20 cellular contexts compared by ENCODE assay signal in genomic region chr2:64711260-64711659, GRCh38. TPM values are rescaled to one million over a fixed set of nuclear protein-coding genes. Genes with fewer than 3 reads are reported as not detected.
DNase-seq lines count a peak whose midpoint lies in the region; ATAC-seq, FAIRE-seq and TF ChIP-seq lines count a peak whose summit lies in the region.
"Had no signal": no experiment of that assay in that cellular context is flagged by ENCODE, and none has a peak within 500 bp of the region (broad histone marks: within the 10 kb centered on the region; RNA-seq: fewer than 3 reads in every experiment).

No MANE protein-coding gene starts in this region.

- TF ChIP-seq CTCF in CD14-positive monocyte (IDR thresholded peaks at IDR 0.05), result no peak
- TF ChIP-seq CTCF in adrenal gland (IDR thresholded peaks at IDR 0.05), result no peak

- H3K4me1 Mint-ChIP-seq in activated T-cell treated with anti-CD3 and anti-CD28 coated beads, Interleukin-2, amount 50 U/mL, for 4 hours (ENCODE audit: low read depth), result peaks cover 9% of the 10 kb centered on the region
- peaks cover 15% of the 10 kb centered on the region for H3K4me1 Mint-ChIP-seq in activated naive CD8-positive, alpha-beta T cell treated with anti-CD3 and anti-CD28 coated beads, Interleukin-2, amount 50 U/mL, for 24 hours
- peaks cover 11% of the 10 kb centered on the region for H3K4me1 Mint-ChIP-seq in CD14-positive monocyte

- ATAC-seq in activated T-cell treated with anti-CD3 and anti-CD28 coated beads, Interleukin-2, amount 50 U/mL, for 4 hours, result no peak
- ATAC-seq in activated naive CD8-positive, alpha-beta T cell treated with anti-CD3 and anti-CD28 coated beads, Interleukin-2, amount 50 U/mL, for 24 hours, result peak; percentile 36
- ATAC-seq: HCT116, natural killer cell had no signal

- no peak overlapping the region for H3K4me3 ChIP-seq in small intestine (ENCODE audit: low read depth in 1 of 2, low read length in 2 of 2)
- H3K4me3 ChIP-seq in adrenal gland, result no peak overlapping the region
- H3K4me3 ChIP-seq: coronary artery, stomach had no signal

- H3K27me3 Mint-ChIP-seq in activated T-cell treated with anti-CD3 and anti-CD28 coated beads, Interleukin-2, amount 50 U/mL, for 4 hours (ENCODE audit: low read depth), result no peaks in the 10 kb centered on the region
- H3K27me3 Mint-ChIP-seq in activated naive CD8-positive, alpha-beta T cell treated with anti-CD3 and anti-CD28 coated beads, Interleukin-2, amount 50 U/mL, for 24 hours, result no peaks in the 10 kb centered on the region
- H3K27me3 Mint-ChIP-seq in CD14-positive monocyte (ENCODE audit: low read depth in 3 of 3), result peaks cover 0 to 4% (median 0%) of the 10 kb centered on the region in 3 donors
- H3K27me3 Mint-ChIP-seq: progenitor cell of endocrine pancreas had no signal

- FAIRE-seq in small intestine (lab: Jason Lieb, UNC), result no peak
- FAIRE-seq: GM18507, urothelium cell line had no signal

- no peaks in the 10 kb centered on the region for H3K27me3 ChIP-seq in small intestine (ENCODE audit: control insufficient read depth in 2 of 2, insufficient read depth in 2 of 2, low read length in 2 of 2)
- H3K27me3 ChIP-seq in adrenal gland, result no peaks in the 10 kb centered on the region
- H3K27me3 ChIP-seq: stomach had no signal

- no peak for TF ChIP-seq POLR2A in adrenal gland (IDR thresholded peaks at IDR 0.05)

- no peaks in the 10 kb centered on the region for H3K9me3 ChIP-seq in small intestine (ENCODE audit: control insufficient read depth, low read depth)
- no peaks in the 10 kb centered on the region for H3K9me3 ChIP-seq in adrenal gland (replicated peaks in 1 of 3)
- H3K9me3 ChIP-seq: stomach had no signal

- no peaks in the 10 kb centered on the region for H3K9me3 Mint-ChIP-seq in activated T-cell treated with anti-CD3 and anti-CD28 coated beads, Interleukin-2, amount 50 U/mL, for 4 hours
- H3K9me3 Mint-ChIP-seq in activated naive CD8-positive, alpha-beta T cell treated with anti-CD3 and anti-CD28 coated beads, Interleukin-2, amount 50 U/mL, for 24 hours, result peaks cover 9% of the 10 kb centered on the region
- H3K9me3 Mint-ChIP-seq in CD14-positive monocyte, result peaks cover 0 to 5% (median 0%) of the 10 kb centered on the region in 7 donors
- H3K9me3 Mint-ChIP-seq: natural killer cell had no signal

- H3K27ac ChIP-seq in small intestine (ENCODE audit: low read depth in 1 of 2, low read length in 1 of 2) (peak overlapping the region in 1 of 2 donors; percentile 44), adrenal gland (no peak overlapping the region)
- H3K27ac ChIP-seq: coronary artery, stomach had no signal

- DNase-seq in activated T-cell treated with anti-CD3 and anti-CD28 coated beads, Interleukin-2, amount 50 U/mL, for 4 hours, result no peak
- no peak for DNase-seq in activated T-cell treated with anti-CD3 and anti-CD28 coated beads, Interleukin-2, amount 50 U/mL, for 1 hour
- peak; percentile 80 for DNase-seq in HT1080 (ENCODE audit: low read depth)
- no peak for DNase-seq in activated naive CD8-positive, alpha-beta T cell treated with anti-CD3 and anti-CD28 coated beads, Interleukin-2, amount 50 U/mL, for 24 hours
- peak; percentile 6 for DNase-seq in small intestine
- no peak for DNase-seq in CD14-positive monocyte (ENCODE audit: low spot score)
- no peak for DNase-seq in adrenal gland
- DNase-seq in AG08395 (ENCODE audit: low spot score), result no peak
- DNase-seq: activated CD4-positive, alpha-beta T cell treated with anti-CD3 and anti-CD28 coated beads for 4 hours; mammary epithelial cell; natural killer cell; NCI-H226; NK-92 treated with Interleukin-12 subunit alpha and Interleukin-12 subunit beta, amount 100 ng/mL, for 24 hours; RPMI8226; stomach had no signal

- H3K36me3 ChIP-seq in small intestine (ENCODE audit: control insufficient read depth in 2 of 2, insufficient read depth in 2 of 2, low read length in 2 of 2) (peaks cover 0 to 2% of the 10 kb centered on the region in 2 donors), adrenal gland (replicated peaks in 1 of 2) (no peaks in the 10 kb centered on the region)
- H3K36me3 ChIP-seq: stomach had no signal

- H3K27ac Mint-ChIP-seq in activated naive CD8-positive, alpha-beta T cell treated with anti-CD3 and anti-CD28 coated beads, Interleukin-2, amount 50 U/mL, for 24 hours, result no peak overlapping the region
- peak overlapping the region in 1 of 7 donors; percentile 58 for H3K27ac Mint-ChIP-seq in CD14-positive monocyte
- H3K27ac Mint-ChIP-seq: natural killer cell, progenitor cell of endocrine pancreas had no signal

- WGBS in small intestine, 3 donors, result 58 to 82% (median 60%) methylated on average over 6 of the region's 6 CpGs
- WGBS in adrenal gland, 4 donors, result 64 to 73% (median 69%) methylated on average over 6 of the region's 6 CpGs

- no peaks in the 10 kb centered on the region for H3K36me3 Mint-ChIP-seq in activated T-cell treated with anti-CD3 and anti-CD28 coated beads, Interleukin-2, amount 50 U/mL, for 4 hours (ENCODE audit: insufficient read depth)
- peaks cover 2% of the 10 kb centered on the region for H3K36me3 Mint-ChIP-seq in activated naive CD8-positive, alpha-beta T cell treated with anti-CD3 and anti-CD28 coated beads, Interleukin-2, amount 50 U/mL, for 24 hours (ENCODE audit: low read depth)
- H3K36me3 Mint-ChIP-seq in CD14-positive monocyte, result peaks cover 3 to 7% of the 10 kb centered on the region in 2 donors
- H3K36me3 Mint-ChIP-seq: natural killer cell had no signal

- peak overlapping the region; percentile 14 for H3K4me3 Mint-ChIP-seq in activated T-cell treated with anti-CD3 and anti-CD28 coated beads, Interleukin-2, amount 50 U/mL, for 4 hours
- no peak overlapping the region for H3K4me3 Mint-ChIP-seq in activated naive CD8-positive, alpha-beta T cell treated with anti-CD3 and anti-CD28 coated beads, Interleukin-2, amount 50 U/mL, for 24 hours
- H3K4me3 Mint-ChIP-seq in CD14-positive monocyte, result peak overlapping the region in 1 of 2 donors; percentile 33
- H3K4me3 Mint-ChIP-seq: natural killer cell had no signal

- H3K4me1 ChIP-seq in small intestine (ENCODE audit: control insufficient read depth in 2 of 2, insufficient read depth in 1 of 2, low read depth in 1 of 2, low read length in 1 of 2), result no peaks in the 10 kb centered on the region
- H3K4me1 ChIP-seq in adrenal gland (replicated peaks in 1 of 2), result no peaks in the 10 kb centered on the region
- H3K4me1 ChIP-seq: stomach had no signal

- intact Hi-C loops in CD14-positive monocyte (cut with micrococcal nuclease) (no loop called here), adrenal gland (cut with DNase I) (no loop called here)

RNA-seq across cellular contexts. Expression of gene SERTAD2, which starts 57.5 kb away (rescaled TPM):
- total RNA-seq in activated T-cell treated with anti-CD3 and anti-CD28 coated beads, Interleukin-2, amount 50 U/mL, for 4 hours, result 10 to 100 TPM; 10.5 to 14.2 (median 12.7) TPM
- 4.8 and 6.6 TPM in 2 replicates for total RNA-seq in HT1080 (2014; rRNA removed; shearing (Covaris generic))
- polyA plus RNA-seq in HT1080 (2015; cell fraction: cytosol; rRNA removed), result 21.0 and 26.3 TPM in 2 replicates
- 10.9 and 16.7 TPM in 2 replicates for polyA plus RNA-seq in HT1080 (2015; cell fraction: nucleus; rRNA removed)
- polyA plus RNA-seq in small intestine (1 to 10 TPM; 2.7 to 7.8 (median 3.8) TPM), CD14-positive monocyte (1 to 10 TPM; 8.5 to 8.8 TPM), adrenal gland (10 to 100 TPM in 1 of 3 donors, 1 to 10 TPM in 2; 5.1 to 18.3 (median 9.5) TPM)
- total RNA-seq in adrenal gland, result 10 to 100 TPM in 6 of 8 donors, 1 to 10 TPM in 2; 6.5 to 15.8 (median 13.0) TPM

Comparison
In these comparisons a context has a peak if more than half of its experiments do, and no peak if none do; other contexts are left out.
1. DNase-seq: peak in HT1080 (single experiment) and small intestine (single experiment); none in activated T-cell treated with anti-CD3 and anti-CD28 coated beads, Interleukin-2, amount 50 U/mL, for 4 hours (single experiment), activated T-cell treated with anti-CD3 and anti-CD28 coated beads, Interleukin-2, amount 50 U/mL, for 1 hour (single experiment), activated naive CD8-positive, alpha-beta T cell treated with anti-CD3 and anti-CD28 coated beads, Interleukin-2, amount 50 U/mL, for 24 hours (single experiment), CD14-positive monocyte (single experiment), adrenal gland (0 of 7) and AG08395 (single experiment).